Comparison of ENCODE assay signal across 25 cellular contexts in genomic region chr10:6256439-6256838, GRCh38.
"Had no signal": no experiment of that assay in that cellular context is flagged by ENCODE, and none has a peak within 500 bp of the region (broad histone marks: within the 10 kb centered on the region; RNA-seq: fewer than 3 reads in every experiment).

No MANE protein-coding gene starts in this region.

- H3K36me3 ChIP-seq: heart right ventricle, right atrium auricular region, tibial nerve, uterus had no signal

- H3K27me3 Mint-ChIP-seq: activated CD4-positive, alpha-beta T cell treated with anti-CD3 and anti-CD28 coated beads, Interleukin-2, amount 10 ng/mL, durations not matched to agents 7 days and 5 days; activated CD8-positive, alpha-beta T cell treated with anti-CD3 and anti-CD28 coated beads for 36 hours; effector memory CD8-positive, alpha-beta T cell had no signal

- H3K27ac Mint-ChIP-seq: activated CD4-positive, alpha-beta T cell treated with anti-CD3 and anti-CD28 coated beads, Interleukin-2, amount 10 ng/mL, durations not matched to agents 7 days and 5 days; activated CD8-positive, alpha-beta T cell treated with anti-CD3 and anti-CD28 coated beads for 36 hours; activated T-helper 2 cell treated with anti-CD3 and anti-CD28 coated beads, Interferon-gamma antibody, Interleukin-2, Interleukin-4, amounts not matched to agents 10 μg/mL and 5 μg/mL and 100 μg/mL, durations not matched to agents 14 hours and 24 hours and 36 hours; effector memory CD8-positive, alpha-beta T cell; nephron; WTC11 had no signal

- DNase-seq: activated CD4-positive, alpha-beta T cell treated with anti-CD3 and anti-CD28 coated beads for 1 hour; activated CD4-positive, alpha-beta T cell treated with anti-CD3 and anti-CD28 coated beads, Interleukin-2, amount 10 ng/mL, durations not matched to agents 7 days and 5 days; activated CD8-positive, alpha-beta T cell treated with anti-CD3 and anti-CD28 coated beads for 36 hours; activated naive CD4-positive, alpha-beta T cell; activated T-cell treated with anti-CD3 and anti-CD28 coated beads, Interleukin-2, amount 50 U/mL, for 4 hours; cerebellar nuclear complex; dorsolateral prefrontal cortex; effector memory CD8-positive, alpha-beta T cell; foreskin fibroblast; heart right ventricle; mesendoderm; stimulated activated CD4-positive, alpha-beta T cell treated with anti-CD3 and anti-CD28 coated beads, Interleukin-1b, Interleukin-23, amount 100 ng/mL, for 48 hours; stimulated activated CD4-positive, alpha-beta T cell treated with anti-CD3 and anti-CD28 coated beads, Interleukin-4, amount 100 ng/mL, for 4 hours; stimulated activated CD8-positive, alpha-beta memory T cell treated with anti-CD3 and anti-CD28 coated beads, Interleukin-4, amount 100 ng/mL, for 48 hours; stimulated activated naive CD4-positive, alpha-beta T cell; T-helper 2 cell; uterus had no signal

- H3K27ac ChIP-seq: coronary artery, heart right ventricle, right atrium auricular region, tibial nerve, uterus had no signal

- H3K4me1 Mint-ChIP-seq: nephron, WTC11 had no signal

- ATAC-seq: activated CD8-positive, alpha-beta T cell treated with anti-CD3 and anti-CD28 coated beads for 36 hours; activated T-cell treated with anti-CD3 and anti-CD28 coated beads, Interleukin-2, amount 50 U/mL, for 4 hours; effector memory CD8-positive, alpha-beta T cell; heart right ventricle; WTC11 had no signal

- H3K9me3 ChIP-seq: right atrium auricular region, tibial nerve, uterus had no signal

- H3K27me3 ChIP-seq: dorsolateral prefrontal cortex, heart right ventricle, right atrium auricular region, tibial nerve, uterus had no signal

- H3K4me1 ChIP-seq: heart right ventricle, right atrium auricular region, tibial nerve, uterus had no signal

- H3K4me3 Mint-ChIP-seq: activated CD4-positive, alpha-beta T cell treated with anti-CD3 and anti-CD28 coated beads, Interleukin-2, amount 10 ng/mL, durations not matched to agents 7 days and 5 days; activated CD8-positive, alpha-beta T cell treated with anti-CD3 and anti-CD28 coated beads for 36 hours; activated T-cell treated with anti-CD3 and anti-CD28 coated beads, Interleukin-2, amount 50 U/mL, for 4 hours; effector memory CD8-positive, alpha-beta T cell; nephron; WTC11 had no signal

- H3K4me3 ChIP-seq: coronary artery, dorsolateral prefrontal cortex, heart right ventricle, lung, right atrium auricular region, smooth muscle cell, tibial nerve, uterus had no signal
